Comparison of ENCODE assay signal across 1 cellular context in the genomic region with DNA sequence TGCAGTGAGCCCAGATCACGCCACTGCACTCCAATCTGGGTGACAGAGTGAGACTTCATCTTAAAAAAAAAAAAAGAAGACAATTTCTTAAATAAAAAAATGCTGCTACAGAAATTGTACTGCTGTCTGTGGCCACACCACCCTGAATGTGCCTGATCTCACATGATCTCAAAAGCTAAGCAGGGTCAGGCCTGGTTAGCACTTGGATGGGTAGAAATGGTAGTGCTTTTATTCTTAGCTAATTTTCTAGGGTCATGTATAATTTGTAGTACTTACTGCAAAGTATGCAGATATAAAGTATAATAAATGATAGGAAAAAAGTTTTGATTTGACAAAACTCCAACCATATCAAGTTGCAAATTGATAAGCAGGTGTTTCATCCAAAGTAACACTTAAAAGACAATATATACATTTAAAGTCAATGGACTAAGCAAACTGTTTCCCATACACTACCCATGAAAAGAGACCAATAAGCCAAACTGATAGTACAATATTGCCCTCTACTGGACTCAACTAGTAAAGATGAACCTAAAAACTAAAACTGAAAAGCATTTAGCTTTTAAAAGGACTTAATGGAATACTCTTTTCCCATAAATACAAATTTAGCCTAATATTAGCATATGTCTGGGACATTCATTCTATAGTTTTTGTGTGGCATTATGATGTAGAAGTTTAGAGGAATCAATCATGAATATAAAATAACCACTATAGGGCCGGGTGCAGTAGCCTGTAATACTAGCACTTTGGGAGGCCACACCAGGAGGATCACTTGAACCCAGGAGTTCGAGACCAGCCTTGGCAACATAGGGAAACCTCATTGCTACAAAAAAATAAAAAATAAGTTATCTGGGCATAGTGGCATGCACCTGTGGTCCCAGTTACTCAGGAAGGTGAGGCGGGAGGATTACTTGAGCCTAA.
TF ChIP-seq lines count a peak whose summit lies in the region.

No MANE protein-coding gene starts in this region.

TF ChIP-seq in H1, 55 proteins besides CTCF, POLR2A, EP300 and RAD21:
- TF ChIP-seq TEAD4 (IDR thresholded peaks at IDR 0.05; ENCODE audit: low read depth, low read length) (no peak), RBBP5 (IDR thresholded peaks at IDR 0.05; ENCODE audit: borderline replicate concordance, low read depth, low read length) (no peak), ASH2L (IDR thresholded peaks at IDR 0.05; ENCODE audit: low read length) (no peak), POU5F1 (IDR thresholded peaks at IDR 0.05; ENCODE audit: low read depth, low read length) (no peak), SP4 (IDR thresholded peaks at IDR 0.05; ENCODE audit: low read length) (no peak), SAP30 (IDR thresholded peaks at IDR 0.05; ENCODE audit: insufficient read depth, insufficient replicate concordance, low read length) (no peak), GABPA (IDR thresholded peaks at IDR 0.05; ENCODE audit: borderline replicate concordance, insufficient read depth, low read length) (no peak), GTF2F1 (IDR thresholded peaks at IDR 0.05; ENCODE audit: borderline replicate concordance, low read depth, low read length) (no peak), KDM1A (IDR thresholded peaks at IDR 0.05; ENCODE audit: borderline replicate concordance, low read length) (no peak), RFX5 (IDR thresholded peaks at IDR 0.05; ENCODE audit: borderline replicate concordance, low read depth, low read length) (no peak), HDAC6 (IDR thresholded peaks at IDR 0.05; ENCODE audit: low read depth, low read length) (no peak)
- TF ChIP-seq, protein P1, sequence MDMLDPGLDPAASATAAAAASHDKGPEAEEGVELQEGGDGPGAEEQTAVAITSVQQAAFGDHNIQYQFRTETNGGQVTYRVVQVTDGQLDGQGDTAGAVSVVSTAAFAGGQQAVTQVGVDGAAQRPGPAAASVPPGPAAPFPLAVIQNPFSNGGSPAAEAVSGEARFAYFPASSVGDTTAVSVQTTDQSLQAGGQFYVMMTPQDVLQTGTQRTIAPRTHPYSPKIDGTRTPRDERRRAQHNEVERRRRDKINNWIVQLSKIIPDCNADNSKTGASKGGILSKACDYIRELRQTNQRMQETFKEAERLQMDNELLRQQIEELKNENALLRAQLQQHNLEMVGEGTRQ (IDR thresholded peaks at IDR 0.05; ENCODE audit: low read length) = no peak
TF ChIP-seq in H1: peak in this region for 0.
